In genomic region chr12:45728625-45729232, GRCh38 we compare ENCODE assay signal across 1 cellular context.
TF ChIP-seq lines count a peak whose summit lies in the region.

No MANE protein-coding gene starts in this region.

TF ChIP-seq in HepG2, 621 proteins besides CTCF, POLR2A, EP300 and RAD21 (continued from another document and continues in another):
- TF ChIP-seq ZNF7 (CRISPR knock-in tag; IDR thresholded peaks at IDR 0.05) (no peak), SALL2 (CRISPR knock-in tag; IDR thresholded peaks at IDR 0.05) (peak; percentile 73), SIN3B (IDR thresholded peaks at IDR 0.05; ENCODE audit: low read length) (0 out of 2 replicates have a peak, but pooled peaks have one; percentile 15), PATZ1 (CRISPR knock-in tag; IDR thresholded peaks at IDR 0.05) (peak; percentile 90), AGO1 (IDR thresholded peaks at IDR 0.05; ENCODE audit: low read depth, low read length, poor library complexity, severe bottlenecking) (no peak), PRPF4 (IDR thresholded peaks at IDR 0.05; ENCODE audit: low read depth, low read length, poor library complexity, severe bottlenecking) (no peak), CHCHD3 (CRISPR knock-in tag; IDR thresholded peaks at IDR 0.05) (no peak), RERE (CRISPR knock-in tag; IDR thresholded peaks at IDR 0.05; ENCODE audit: low read depth) (peak; percentile 62; the same call in 1 of the 2 replicates), ZNF777 (CRISPR knock-in tag; IDR thresholded peaks at IDR 0.05) (peak; percentile 56), ZNF24 (IDR thresholded peaks at IDR 0.05) (no peak), MED1 (CRISPR knock-in tag; IDR thresholded peaks at IDR 0.05) (peak; percentile 91), ZBTB3 (CRISPR knock-in tag; IDR thresholded peaks at IDR 0.05; ENCODE audit: borderline replicate concordance, low read depth) (no peak), TRIM24 (CRISPR knock-in tag; IDR thresholded peaks at IDR 0.05) (no peak), ZNF841 (CRISPR knock-in tag; IDR thresholded peaks at IDR 0.05; ENCODE audit: borderline replicate concordance) (no peak; the same call in 1 of the 2 replicates), HOXA3 (CRISPR knock-in tag; IDR thresholded peaks at IDR 0.05) (peak; percentile 91), MTF2 (CRISPR knock-in tag; IDR thresholded peaks at IDR 0.05; ENCODE audit: borderline replicate concordance) (peak; percentile 86; the same call in 1 of the 2 replicates), ZNF318 (CRISPR knock-in tag; IDR thresholded peaks at IDR 0.05) (0 out of 2 replicates have a peak, but pooled peaks have one; percentile 42), ZNF543 (CRISPR knock-in tag; IDR thresholded peaks at IDR 0.05) (no peak), RFX1 (IDR thresholded peaks at IDR 0.05) (no peak), HIVEP1 (CRISPR knock-in tag; IDR thresholded peaks at IDR 0.05) (peak; percentile 98), ZNF710 (CRISPR knock-in tag; IDR thresholded peaks at IDR 0.05; ENCODE audit: borderline replicate concordance) (peak; percentile 85; the same call in 1 of the 2 replicates), ZNF800 (CRISPR knock-in tag; IDR thresholded peaks at IDR 0.05) (peak; percentile 53; the same call in 1 of the 2 replicates), SP140L (CRISPR knock-in tag; IDR thresholded peaks at IDR 0.05; ENCODE audit: borderline replicate concordance) (peak; percentile 75; the same call in 1 of the 2 replicates), ZMYM3 (CRISPR knock-in tag; IDR thresholded peaks at IDR 0.05) (peak; percentile 94), TFAP4 (IDR thresholded peaks at IDR 0.05; ENCODE audit: borderline replicate concordance, low read depth) (peak; percentile 53; the same call in 1 of the 2 replicates), CENPBD1 (CRISPR knock-in tag; IDR thresholded peaks at IDR 0.05; ENCODE audit: borderline replicate concordance, low read depth) (no peak), NCOA5 (CRISPR knock-in tag; IDR thresholded peaks at IDR 0.05) (no peak), ZNF850 (CRISPR knock-in tag; conservative IDR thresholded peaks at IDR 0.05) (no peak), ATF7 (IDR thresholded peaks at IDR 0.05) (no peak), ATF7 (CRISPR knock-in tag; IDR thresholded peaks at IDR 0.05) (no peak)
